27 cellular contexts compared by ENCODE assay signal in genomic region chr2:186381573-186381972, GRCh38.
"Had no signal": no experiment of that assay in that cellular context is flagged by ENCODE, and none has a peak within 500 bp of the region (broad histone marks: within the 10 kb centered on the region; RNA-seq: fewer than 3 reads in every experiment).

No MANE protein-coding gene starts in this region.

- H3K36me3 ChIP-seq: adrenal gland, colonic mucosa, esophagus squamous epithelium had no signal

- DNase-seq: activated B cell treated with CpG ODN at 0.5 μM for 24 hours; activated CD4-positive, alpha-beta T cell treated with anti-CD3 and anti-CD28 coated beads for 48 hours; activated CD4-positive, alpha-beta T cell treated with anti-CD3 and anti-CD28 coated beads, Interleukin-2, amount 50 U/mL, for 1 hour; activated CD4-positive, alpha-beta T cell treated with anti-CD3 and anti-CD28 coated beads, Interleukin-2, amount 50 U/mL, for 48 hours; activated CD8-positive, alpha-beta memory T cell treated with anti-CD3 and anti-CD28 coated beads for 24 hours; activated CD8-positive, alpha-beta T cell treated with anti-CD3 and anti-CD28 coated beads for 36 hours; activated effector memory CD4-positive, alpha-beta T cell treated with anti-CD3 and anti-CD28 coated beads, Interleukin-2, amount 50 U/mL, for 16 hours; activated naive CD4-positive, alpha-beta T cell treated with anti-CD3 and anti-CD28 coated beads for 36 hours; activated naive CD8-positive, alpha-beta T cell treated with anti-CD3 and anti-CD28 coated beads for 36 hours; activated naive CD8-positive, alpha-beta T cell treated with anti-CD3 and anti-CD28 coated beads, Interleukin-2, amount 50 U/mL, for 24 hours; activated T-cell treated with anti-CD3 and anti-CD28 coated beads, Interleukin-2, amount 50 U/mL, for 1 hour; activated T-cell treated with anti-CD3 and anti-CD28 coated beads, Interleukin-2, amount 50 U/mL, for 48 hours; adrenal gland; amygdala; aorta; body of pancreas; caudate nucleus; colonic mucosa; effector CD8-positive, alpha-beta T cell; esophagus squamous epithelium; foreskin melanocyte; head of caudate nucleus; T-helper 1 cell; T-helper 17 cell had no signal

- H3K4me1 ChIP-seq: colonic mucosa, esophagus squamous epithelium had no signal

- H3K9me3 ChIP-seq: colonic mucosa had no signal

- H3K4me3 ChIP-seq: adrenal gland, body of pancreas, colonic mucosa, esophagus squamous epithelium had no signal

- ATAC-seq: activated CD4-positive, CD25-positive, alpha-beta regulatory T cell treated with anti-CD3 and anti-CD28 coated beads, Interleukin-2, amount 50 U/mL, for 24 hours; activated CD8-positive, alpha-beta T cell treated with anti-CD3 and anti-CD28 coated beads for 36 hours; activated naive CD8-positive, alpha-beta T cell treated with anti-CD3 and anti-CD28 coated beads, Interleukin-2, amount 50 U/mL, for 24 hours; body of pancreas; T-helper 17 cell had no signal

- H3K27ac ChIP-seq: adrenal gland, body of pancreas, colonic mucosa, epithelial cell of prostate, esophagus squamous epithelium had no signal

- FAIRE-seq: endothelial cell of umbilical vein had no signal

- H3K27me3 ChIP-seq: adrenal gland, body of pancreas, colonic mucosa, esophagus squamous epithelium had no signal
